In the genomic region with DNA sequence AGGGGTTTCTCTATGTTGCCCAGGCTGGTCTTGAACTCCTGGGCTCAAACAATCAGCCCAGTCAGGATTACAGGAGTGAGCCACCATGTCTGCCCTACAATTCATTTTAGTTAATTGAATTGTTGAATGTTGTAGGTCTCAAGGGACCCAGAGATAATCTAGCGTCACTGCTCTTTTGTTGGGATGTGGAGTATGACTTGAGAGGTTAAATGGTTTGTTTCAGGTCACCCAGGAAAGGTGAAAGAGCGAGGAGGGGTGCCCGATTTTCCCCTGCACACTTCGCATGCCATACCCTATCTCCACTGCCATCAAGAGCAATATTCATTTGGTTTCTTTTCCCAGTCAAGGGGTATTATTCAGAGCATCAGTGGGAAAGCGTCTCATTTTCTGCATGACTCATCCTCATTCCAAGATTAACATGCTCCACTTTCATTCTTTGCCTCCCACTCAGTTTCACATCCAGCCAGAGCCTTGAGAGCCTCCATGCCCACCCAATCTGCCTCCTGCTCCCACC, we compare ENCODE assay signal across 1 cellular context.
A peak's percentile ranks its signal among the peaks of the same experiment; 100 is the strongest.
TF ChIP-seq lines count a peak whose summit lies in the region.

No MANE protein-coding gene starts in this region.

TF ChIP-seq in HEK293, 187 proteins besides CTCF, POLR2A, EP300 and RAD21 (continued from another document and continues in another):
- TF ChIP-seq, protein P1, sequence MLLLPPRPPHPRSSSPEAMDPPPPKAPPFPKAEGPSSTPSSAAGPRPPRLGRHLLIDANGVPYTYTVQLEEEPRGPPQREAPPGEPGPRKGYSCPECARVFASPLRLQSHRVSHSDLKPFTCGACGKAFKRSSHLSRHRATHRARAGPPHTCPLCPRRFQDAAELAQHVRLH (tag by site-specific recombination; IDR thresholded peaks at IDR 0.05), result no peak
- peak; percentile 38; the same call in 1 of the 2 replicates for TF ChIP-seq ZNF394 (tag by site-specific recombination; IDR thresholded peaks at IDR 0.05; ENCODE audit: borderline replicate concordance)
- TF ChIP-seq ZNF311 (tag by site-specific recombination; IDR thresholded peaks at IDR 0.05; ENCODE audit: borderline replicate concordance), result no peak
- TF ChIP-seq REPIN1 (tag by site-specific recombination; IDR thresholded peaks at IDR 0.05; ENCODE audit: low read depth), result no peak
- no peak for TF ChIP-seq ZNF658 (tag by site-specific recombination; IDR thresholded peaks at IDR 0.05)
- TF ChIP-seq ZNF138 (tag by site-specific recombination; IDR thresholded peaks at IDR 0.05; ENCODE audit: borderline replicate concordance), result no peak
- TF ChIP-seq ZNF747 (tag by site-specific recombination; IDR thresholded peaks at IDR 0.05), result no peak
- no peak for TF ChIP-seq ZNF670 (tag by site-specific recombination; IDR thresholded peaks at IDR 0.05; ENCODE audit: low read depth)
- TF ChIP-seq ZNF426 (tag by site-specific recombination; IDR thresholded peaks at IDR 0.05), result no peak
- TF ChIP-seq HOXC10 (CRISPR knock-in tag; IDR thresholded peaks at IDR 0.05), result no peak
- no peak for TF ChIP-seq ZNF404 (tag by site-specific recombination; IDR thresholded peaks at IDR 0.05)
- TF ChIP-seq ZNF112 (tag by site-specific recombination; IDR thresholded peaks at IDR 0.05), result no peak
- TF ChIP-seq ZNF555 (tag by site-specific recombination; conservative IDR thresholded peaks at IDR 0.05), result no peak
- no peak for TF ChIP-seq ZNF302 (tag by site-specific recombination; IDR thresholded peaks at IDR 0.05; ENCODE audit: low read depth)
- TF ChIP-seq ZNF248 (tag by site-specific recombination; IDR thresholded peaks at IDR 0.05), result no peak
- TF ChIP-seq TCF7L2 (IDR thresholded peaks at IDR 0.05; ENCODE audit: borderline replicate concordance, low read depth, low read length), result no peak
- no peak for TF ChIP-seq ZNF510 (tag by site-specific recombination; IDR thresholded peaks at IDR 0.05; ENCODE audit: insufficient replicate concordance)
- 0 out of 2 replicates have a peak, but pooled peaks have one; percentile 13 for TF ChIP-seq GLIS2 (tag by site-specific recombination; IDR thresholded peaks at IDR 0.05)
- TF ChIP-seq RBAK (tag by site-specific recombination; IDR thresholded peaks at IDR 0.05), result no peak
- no peak for TF ChIP-seq KLF1 (tag by site-specific recombination; IDR thresholded peaks at IDR 0.05)
- TF ChIP-seq, protein P2, sequence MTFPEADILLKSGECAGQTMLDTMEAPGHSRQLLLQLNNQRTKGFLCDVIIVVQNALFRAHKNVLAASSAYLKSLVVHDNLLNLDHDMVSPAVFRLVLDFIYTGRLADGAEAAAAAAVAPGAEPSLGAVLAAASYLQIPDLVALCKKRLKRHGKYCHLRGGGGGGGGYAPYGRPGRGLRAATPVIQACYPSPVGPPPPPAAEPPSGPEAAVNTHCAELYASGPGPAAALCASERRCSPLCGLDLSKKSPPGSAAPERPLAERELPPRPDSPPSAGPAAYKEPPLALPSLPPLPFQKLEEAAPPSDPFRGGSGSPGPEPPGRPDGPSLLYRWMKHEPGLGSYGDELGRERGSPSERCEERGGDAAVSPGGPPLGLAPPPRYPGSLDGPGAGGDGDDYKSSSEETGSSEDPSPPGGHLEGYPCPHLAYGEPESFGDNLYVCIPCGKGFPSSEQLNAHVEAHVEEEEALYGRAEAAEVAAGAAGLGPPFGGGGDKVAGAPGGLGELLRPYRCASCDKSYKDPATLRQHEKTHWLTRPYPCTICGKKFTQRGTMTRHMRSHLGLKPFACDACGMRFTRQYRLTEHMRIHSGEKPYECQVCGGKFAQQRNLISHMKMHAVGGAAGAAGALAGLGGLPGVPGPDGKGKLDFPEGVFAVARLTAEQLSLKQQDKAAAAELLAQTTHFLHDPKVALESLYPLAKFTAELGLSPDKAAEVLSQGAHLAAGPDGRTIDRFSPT (tag by site-specific recombination; IDR thresholded peaks at IDR 0.05), result peak; percentile 78
- TF ChIP-seq ZNF354C (tag by site-specific recombination; IDR thresholded peaks at IDR 0.05; ENCODE audit: borderline replicate concordance, low read depth), result no peak
- TF ChIP-seq SP3 (tag by site-specific recombination; IDR thresholded peaks at IDR 0.05), result no peak
- TF ChIP-seq ZNF521 (tag by site-specific recombination; IDR thresholded peaks at IDR 0.05), result no peak
- TF ChIP-seq ZBTB48 (tag by site-specific recombination; IDR thresholded peaks at IDR 0.05), result peak; percentile 71
- no peak for TF ChIP-seq ZNF133 (tag by site-specific recombination; IDR thresholded peaks at IDR 0.05)
- no peak for TF ChIP-seq ZNF768 (tag by site-specific recombination; IDR thresholded peaks at IDR 0.05)
- no peak for TF ChIP-seq ZNF19 (tag by site-specific recombination; IDR thresholded peaks at IDR 0.05; ENCODE audit: low read depth)
- no peak for TF ChIP-seq ZNF350 (tag by site-specific recombination; IDR thresholded peaks at IDR 0.05)
- TF ChIP-seq ZNF560 (tag by site-specific recombination; IDR thresholded peaks at IDR 0.05; ENCODE audit: borderline replicate concordance), result no peak
- no peak for TF ChIP-seq ZFP3 (tag by site-specific recombination; IDR thresholded peaks at IDR 0.05; ENCODE audit: low read depth)
- TF ChIP-seq, protein P3, sequence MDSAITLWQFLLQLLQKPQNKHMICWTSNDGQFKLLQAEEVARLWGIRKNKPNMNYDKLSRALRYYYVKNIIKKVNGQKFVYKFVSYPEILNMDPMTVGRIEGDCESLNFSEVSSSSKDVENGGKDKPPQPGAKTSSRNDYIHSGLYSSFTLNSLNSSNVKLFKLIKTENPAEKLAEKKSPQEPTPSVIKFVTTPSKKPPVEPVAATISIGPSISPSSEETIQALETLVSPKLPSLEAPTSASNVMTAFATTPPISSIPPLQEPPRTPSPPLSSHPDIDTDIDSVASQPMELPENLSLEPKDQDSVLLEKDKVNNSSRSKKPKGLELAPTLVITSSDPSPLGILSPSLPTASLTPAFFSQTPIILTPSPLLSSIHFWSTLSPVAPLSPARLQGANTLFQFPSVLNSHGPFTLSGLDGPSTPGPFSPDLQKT (IDR thresholded peaks at IDR 0.05; ENCODE audit: borderline replicate concordance, low read depth, low read length), result no peak
- TF ChIP-seq ZNF146 (tag by site-specific recombination; IDR thresholded peaks at IDR 0.05), result no peak
- peak; percentile 94 for TF ChIP-seq EGR2 (tag by site-specific recombination; IDR thresholded peaks at IDR 0.05; ENCODE audit: low read depth)
- TF ChIP-seq ZNF626 (tag by site-specific recombination; IDR thresholded peaks at IDR 0.05), result no peak
- TF ChIP-seq GLI4 (tag by site-specific recombination; IDR thresholded peaks at IDR 0.05), result no peak
- TF ChIP-seq, protein P4, sequence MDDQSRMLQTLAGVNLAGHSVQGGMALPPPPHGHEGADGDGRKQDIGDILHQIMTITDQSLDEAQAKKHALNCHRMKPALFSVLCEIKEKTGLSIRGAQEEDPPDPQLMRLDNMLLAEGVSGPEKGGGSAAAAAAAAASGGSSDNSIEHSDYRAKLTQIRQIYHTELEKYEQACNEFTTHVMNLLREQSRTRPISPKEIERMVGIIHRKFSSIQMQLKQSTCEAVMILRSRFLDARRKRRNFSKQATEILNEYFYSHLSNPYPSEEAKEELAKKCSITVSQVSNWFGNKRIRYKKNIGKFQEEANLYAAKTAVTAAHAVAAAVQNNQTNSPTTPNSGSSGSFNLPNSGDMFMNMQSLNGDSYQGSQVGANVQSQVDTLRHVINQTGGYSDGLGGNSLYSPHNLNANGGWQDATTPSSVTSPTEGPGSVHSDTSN (CRISPR knock-in tag; IDR thresholded peaks at IDR 0.05), result no peak
- 0 out of 2 replicates have a peak, but pooled peaks have one; percentile 29 for TF ChIP-seq ZBTB20 (tag by site-specific recombination; IDR thresholded peaks at IDR 0.05)
- TF ChIP-seq, protein P5, sequence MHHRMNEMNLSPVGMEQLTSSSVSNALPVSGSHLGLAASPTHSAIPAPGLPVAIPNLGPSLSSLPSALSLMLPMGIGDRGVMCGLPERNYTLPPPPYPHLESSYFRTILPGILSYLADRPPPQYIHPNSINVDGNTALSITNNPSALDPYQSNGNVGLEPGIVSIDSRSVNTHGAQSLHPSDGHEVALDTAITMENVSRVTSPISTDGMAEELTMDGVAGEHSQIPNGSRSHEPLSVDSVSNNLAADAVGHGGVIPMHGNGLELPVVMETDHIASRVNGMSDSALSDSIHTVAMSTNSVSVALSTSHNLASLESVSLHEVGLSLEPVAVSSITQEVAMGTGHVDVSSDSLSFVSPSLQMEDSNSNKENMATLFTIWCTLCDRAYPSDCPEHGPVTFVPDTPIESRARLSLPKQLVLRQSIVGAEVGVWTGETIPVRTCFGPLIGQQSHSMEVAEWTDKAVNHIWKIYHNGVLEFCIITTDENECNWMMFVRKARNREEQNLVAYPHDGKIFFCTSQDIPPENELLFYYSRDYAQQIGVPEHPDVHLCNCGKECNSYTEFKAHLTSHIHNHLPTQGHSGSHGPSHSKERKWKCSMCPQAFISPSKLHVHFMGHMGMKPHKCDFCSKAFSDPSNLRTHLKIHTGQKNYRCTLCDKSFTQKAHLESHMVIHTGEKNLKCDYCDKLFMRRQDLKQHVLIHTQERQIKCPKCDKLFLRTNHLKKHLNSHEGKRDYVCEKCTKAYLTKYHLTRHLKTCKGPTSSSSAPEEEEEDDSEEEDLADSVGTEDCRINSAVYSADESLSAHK (tag by site-specific recombination; IDR thresholded peaks at IDR 0.05), result peak; percentile 95
- TF ChIP-seq, protein P6, sequence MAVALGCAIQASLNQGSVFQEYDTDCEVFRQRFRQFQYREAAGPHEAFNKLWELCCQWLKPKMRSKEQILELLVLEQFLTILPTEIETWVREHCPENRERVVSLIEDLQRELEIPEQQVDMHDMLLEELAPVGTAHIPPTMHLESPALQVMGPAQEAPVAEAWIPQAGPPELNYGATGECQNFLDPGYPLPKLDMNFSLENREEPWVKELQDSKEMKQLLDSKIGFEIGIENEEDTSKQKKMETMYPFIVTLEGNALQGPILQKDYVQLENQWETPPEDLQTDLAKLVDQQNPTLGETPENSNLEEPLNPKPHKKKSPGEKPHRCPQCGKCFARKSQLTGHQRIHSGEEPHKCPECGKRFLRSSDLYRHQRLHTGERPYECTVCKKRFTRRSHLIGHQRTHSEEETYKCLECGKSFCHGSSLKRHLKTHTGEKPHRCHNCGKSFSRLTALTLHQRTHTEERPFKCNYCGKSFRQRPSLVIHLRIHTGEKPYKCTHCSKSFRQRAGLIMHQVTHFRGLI (tag by site-specific recombination; IDR thresholded peaks at IDR 0.05), result peak; percentile 64; the same call in 1 of the 2 replicates
- TF ChIP-seq ZNF530 (tag by site-specific recombination; IDR thresholded peaks at IDR 0.05; ENCODE audit: low read depth), result no peak
- TF ChIP-seq, protein P7, sequence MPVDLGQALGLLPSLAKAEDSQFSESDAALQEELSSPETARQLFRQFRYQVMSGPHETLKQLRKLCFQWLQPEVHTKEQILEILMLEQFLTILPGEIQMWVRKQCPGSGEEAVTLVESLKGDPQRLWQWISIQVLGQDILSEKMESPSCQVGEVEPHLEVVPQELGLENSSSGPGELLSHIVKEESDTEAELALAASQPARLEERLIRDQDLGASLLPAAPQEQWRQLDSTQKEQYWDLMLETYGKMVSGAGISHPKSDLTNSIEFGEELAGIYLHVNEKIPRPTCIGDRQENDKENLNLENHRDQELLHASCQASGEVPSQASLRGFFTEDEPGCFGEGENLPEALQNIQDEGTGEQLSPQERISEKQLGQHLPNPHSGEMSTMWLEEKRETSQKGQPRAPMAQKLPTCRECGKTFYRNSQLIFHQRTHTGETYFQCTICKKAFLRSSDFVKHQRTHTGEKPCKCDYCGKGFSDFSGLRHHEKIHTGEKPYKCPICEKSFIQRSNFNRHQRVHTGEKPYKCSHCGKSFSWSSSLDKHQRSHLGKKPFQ (tag by site-specific recombination; IDR thresholded peaks at IDR 0.05), result no peak
- TF ChIP-seq, protein P8, sequence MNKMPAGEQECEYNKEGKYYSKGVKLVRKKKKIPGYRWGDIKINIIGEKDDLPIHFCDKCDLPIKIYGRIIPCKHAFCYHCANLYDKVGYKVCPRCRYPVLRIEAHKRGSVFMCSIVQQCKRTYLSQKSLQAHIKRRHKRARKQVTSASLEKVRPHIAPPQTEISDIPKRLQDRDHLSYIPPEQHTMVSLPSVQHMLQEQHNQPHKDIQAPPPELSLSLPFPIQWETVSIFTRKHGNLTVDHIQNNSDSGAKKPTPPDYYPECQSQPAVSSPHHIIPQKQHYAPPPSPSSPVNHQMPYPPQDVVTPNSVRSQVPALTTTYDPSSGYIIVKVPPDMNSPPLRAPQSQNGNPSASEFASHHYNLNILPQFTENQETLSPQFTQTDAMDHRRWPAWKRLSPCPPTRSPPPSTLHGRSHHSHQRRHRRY (tag by site-specific recombination; IDR thresholded peaks at IDR 0.05), result no peak
- no peak for TF ChIP-seq ZNF776 (tag by site-specific recombination; IDR thresholded peaks at IDR 0.05; ENCODE audit: borderline replicate concordance)
- TF ChIP-seq ZNF433 (tag by site-specific recombination; IDR thresholded peaks at IDR 0.05; ENCODE audit: low read depth), result no peak
- no peak for TF ChIP-seq SALL2 (tag by site-specific recombination; IDR thresholded peaks at IDR 0.05; ENCODE audit: borderline replicate concordance)
- TF ChIP-seq, protein P9, sequence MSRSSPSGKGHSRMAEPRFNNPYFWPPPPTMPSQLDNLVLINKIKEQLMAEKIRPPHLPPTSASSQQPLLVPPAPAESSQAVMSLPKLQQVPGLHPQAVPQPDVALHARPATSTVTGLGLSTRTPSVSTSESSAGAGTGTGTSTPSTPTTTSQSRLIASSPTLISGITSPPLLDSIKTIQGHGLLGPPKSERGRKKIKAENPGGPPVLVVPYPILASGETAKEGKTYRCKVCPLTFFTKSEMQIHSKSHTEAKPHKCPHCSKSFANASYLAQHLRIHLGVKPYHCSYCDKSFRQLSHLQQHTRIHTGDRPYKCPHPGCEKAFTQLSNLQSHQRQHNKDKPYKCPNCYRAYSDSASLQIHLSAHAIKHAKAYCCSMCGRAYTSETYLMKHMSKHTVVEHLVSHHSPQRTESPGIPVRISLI (tag by site-specific recombination; IDR thresholded peaks at IDR 0.05), result no peak
- no peak for TF ChIP-seq ZNF266 (tag by site-specific recombination; IDR thresholded peaks at IDR 0.05; ENCODE audit: low read depth)
- TF ChIP-seq, protein P10, sequence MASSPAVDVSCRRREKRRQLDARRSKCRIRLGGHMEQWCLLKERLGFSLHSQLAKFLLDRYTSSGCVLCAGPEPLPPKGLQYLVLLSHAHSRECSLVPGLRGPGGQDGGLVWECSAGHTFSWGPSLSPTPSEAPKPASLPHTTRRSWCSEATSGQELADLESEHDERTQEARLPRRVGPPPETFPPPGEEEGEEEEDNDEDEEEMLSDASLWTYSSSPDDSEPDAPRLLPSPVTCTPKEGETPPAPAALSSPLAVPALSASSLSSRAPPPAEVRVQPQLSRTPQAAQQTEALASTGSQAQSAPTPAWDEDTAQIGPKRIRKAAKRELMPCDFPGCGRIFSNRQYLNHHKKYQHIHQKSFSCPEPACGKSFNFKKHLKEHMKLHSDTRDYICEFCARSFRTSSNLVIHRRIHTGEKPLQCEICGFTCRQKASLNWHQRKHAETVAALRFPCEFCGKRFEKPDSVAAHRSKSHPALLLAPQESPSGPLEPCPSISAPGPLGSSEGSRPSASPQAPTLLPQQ (tag by site-specific recombination; IDR thresholded peaks at IDR 0.05), result no peak
- TF ChIP-seq, protein P11, sequence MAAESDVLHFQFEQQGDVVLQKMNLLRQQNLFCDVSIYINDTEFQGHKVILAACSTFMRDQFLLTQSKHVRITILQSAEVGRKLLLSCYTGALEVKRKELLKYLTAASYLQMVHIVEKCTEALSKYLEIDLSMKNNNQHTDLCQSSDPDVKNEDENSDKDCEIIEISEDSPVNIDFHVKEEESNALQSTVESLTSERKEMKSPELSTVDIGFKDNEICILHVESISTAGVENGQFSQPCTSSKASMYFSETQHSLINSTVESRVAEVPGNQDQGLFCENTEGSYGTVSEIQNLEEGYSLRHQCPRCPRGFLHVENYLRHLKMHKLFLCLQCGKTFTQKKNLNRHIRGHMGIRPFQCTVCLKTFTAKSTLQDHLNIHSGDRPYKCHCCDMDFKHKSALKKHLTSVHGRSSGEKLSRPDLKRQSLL (tag by site-specific recombination; IDR thresholded peaks at IDR 0.05), result no peak
